ENCODE assay signal across 8 cellular contexts in the genomic region with DNA sequence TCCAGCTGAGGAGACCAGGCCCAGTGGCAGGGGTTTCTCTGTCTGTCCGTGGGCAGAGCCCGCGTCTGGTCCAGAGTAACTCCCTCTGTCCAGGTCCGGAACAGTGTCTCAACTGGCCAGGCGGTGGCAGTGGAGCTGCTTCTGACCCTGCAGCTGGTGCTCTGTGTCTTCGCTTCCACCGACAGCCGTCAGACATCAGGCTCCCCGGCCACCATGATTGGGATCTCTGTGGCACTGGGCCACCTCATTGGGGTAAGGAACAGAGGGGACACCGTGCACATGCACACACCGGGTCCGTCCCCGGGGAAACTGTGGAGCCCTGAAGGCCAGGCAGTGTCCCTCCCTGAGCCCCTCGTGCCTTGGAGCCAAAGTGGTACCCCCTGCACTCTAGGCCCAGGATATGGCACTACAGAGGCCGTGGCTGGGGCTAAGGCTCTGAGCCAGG. TPM values are rescaled to one million over a fixed set of nuclear protein-coding genes. Genes with fewer than 3 reads are reported as not detected.
A peak's percentile ranks its signal among the peaks of the same experiment; 100 is the strongest.
DNase-seq lines count a peak whose midpoint lies in the region; ATAC-seq and TF ChIP-seq lines count a peak whose summit lies in the region.

No MANE protein-coding gene starts in this region.

- no peak for TF ChIP-seq POLR2A in ovary (IDR thresholded peaks at IDR 0.05)

- H3K36me3 ChIP-seq in ovary = no peaks in the 10 kb centered on the region
- H3K36me3 ChIP-seq in CD8-positive, alpha-beta T cell (ENCODE audit: insufficient read depth, low read length) = no peaks in the 10 kb centered on the region

- H3K4me1 Mint-ChIP-seq in CD8-positive, alpha-beta T cell (ENCODE audit: low read depth) = no peaks in the 10 kb centered on the region

- H3K4me1 ChIP-seq in foreskin keratinocyte = peaks cover 11% of the 10 kb centered on the region
- H3K4me1 ChIP-seq in ovary (ENCODE audit: insufficient read depth) = peaks cover 8% of the 10 kb centered on the region
- no peaks in the 10 kb centered on the region for H3K4me1 ChIP-seq in CD8-positive, alpha-beta T cell (ENCODE audit: insufficient read depth, low read length)

- no peak overlapping the region for H3K27ac Mint-ChIP-seq in CD8-positive, alpha-beta T cell

- ATAC-seq in foreskin keratinocyte = no peak
- ATAC-seq in HG03196 (IDR thresholded peaks at IDR 0.05; ENCODE audit: unreplicated experiment) = no peak
- ATAC-seq in HG02642 (IDR thresholded peaks at IDR 0.05; ENCODE audit: poor library complexity, unreplicated experiment) = no peak
- no peak for ATAC-seq in CD8-positive, alpha-beta T cell

- no peak overlapping the region for H3K4me3 Mint-ChIP-seq in CD8-positive, alpha-beta T cell

- H3K27me3 ChIP-seq in foreskin keratinocyte (no peaks in the 10 kb centered on the region), ovary (no peaks in the 10 kb centered on the region)
- no peaks in the 10 kb centered on the region for H3K27me3 ChIP-seq in CD8-positive, alpha-beta T cell (ENCODE audit: insufficient read depth, low read length)

- TF ChIP-seq EP300 in ovary (IDR thresholded peaks at IDR 0.05) = no peak

- intact Hi-C loops in ovary (cut with DNase I) = loop anchor here in 2 of 4 donors (5.0 kb wide), 2 partner anchors 78 to 93 kb away; no protein-coding TSS in a partner anchor
- intact Hi-C loops in CD8-positive, alpha-beta T cell (cut with DNase I, micrococcal nuclease) = no loop called here

- 27 to 31% (median 30%) methylated on average over 15 of the region's 15 CpGs for WGBS in ovary, 3 donors

- H3K9me3 ChIP-seq in ovary = no peaks in the 10 kb centered on the region
- H3K9me3 ChIP-seq in CD8-positive, alpha-beta T cell (ENCODE audit: low read length) = no peaks in the 10 kb centered on the region

- H3K27ac ChIP-seq in foreskin keratinocyte = no peak overlapping the region
- no peak overlapping the region for H3K27ac ChIP-seq in ovary
- no peak overlapping the region for H3K27ac ChIP-seq in CD8-positive, alpha-beta T cell (ENCODE audit: low read depth, low read length)

- POLR2A ChIA-PET in CD8-positive, alpha-beta T cell (lab: Charles Lee) = no interaction called here

- H3K27me3 Mint-ChIP-seq in CD8-positive, alpha-beta T cell (ENCODE audit: low read depth) = peaks cover 2% of the 10 kb centered on the region

- in situ Hi-C loops in GM13977 (cut with MboI; ENCODE audit: low pct_unique_long_range_greater_than_20kb, low sequenced_read_pairs, unreplicated experiment) = no loop called here

- DNase-seq in EH (ENCODE audit: low read depth) = peak; percentile 71
- peak; percentile 17 for DNase-seq in SW480 (ENCODE audit: low spot score)
- DNase-seq in foreskin keratinocyte = no peak
- DNase-seq in ovary = peak; percentile 40 to 68 (median 58)
- no peak for DNase-seq in GM13977 (ENCODE audit: low spot score)
- no peak for DNase-seq in CD8-positive, alpha-beta T cell

- CTCF ChIA-PET in CD8-positive, alpha-beta T cell (lab: Charles Lee) = no interaction called here

- no peak overlapping the region for H3K4me3 ChIP-seq in ovary
- no peak overlapping the region for H3K4me3 ChIP-seq in CD8-positive, alpha-beta T cell (ENCODE audit: low read depth, low read length)

- H3K9me3 Mint-ChIP-seq in CD8-positive, alpha-beta T cell = no peaks in the 10 kb centered on the region

- TF ChIP-seq CTCF in foreskin keratinocyte (conservative IDR thresholded peaks at IDR 0.05) (peak; percentile 16), ovary (IDR thresholded peaks at IDR 0.05) (peak in 1 of 3 donors; percentile 29), GM13977 (IDR thresholded peaks at IDR 0.05; ENCODE audit: extremely low read depth, insufficient read depth, missing control alignments) (no peak)
- no peak for TF ChIP-seq CTCF in CD8-positive, alpha-beta T cell (IDR thresholded peaks at IDR 0.05)

- no peaks in the 10 kb centered on the region for H3K36me3 Mint-ChIP-seq in CD8-positive, alpha-beta T cell

RNA-seq across cellular contexts. Expression of gene AQP6, which starts 1.5 kb away (rescaled TPM):
- total RNA-seq in foreskin keratinocyte = 0.03 and 0.11 TPM in 2 replicates
- polyA plus RNA-seq in foreskin keratinocyte = 0.11 and 0.16 TPM in 2 replicates
- under 1 TPM in 2 of 7 donors, not detected in 5; under 0.01 to 0.08 TPM for total RNA-seq in ovary
- polyA plus RNA-seq in ovary = under 1 TPM in 1 of 2 donors, not detected in 1; 0.04 TPM
- total RNA-seq in CD8-positive, alpha-beta T cell = not detected

RNA-seq across cellular contexts. Expression of gene AQP5, which starts 12.6 kb away (rescaled TPM):
- total RNA-seq in foreskin keratinocyte (not detected in 2 replicates), ovary (under 1 TPM in 4 of 7 donors, not detected in 3; 0.47 to 0.92 (median 0.53) TPM)
- polyA plus RNA-seq in foreskin keratinocyte (not detected in 2 replicates), ovary (under 1 TPM in 1 of 2 donors, not detected in 1; 0.12 TPM)
- not detected for total RNA-seq in CD8-positive, alpha-beta T cell

RNA-seq across cellular contexts. Expression of gene AQP2, which starts 23.7 kb away (rescaled TPM):
- total RNA-seq in foreskin keratinocyte (not detected in 2 replicates), ovary (1 to 10 TPM in 1 of 7 donors, under 1 TPM in 1, not detected in 5; 0.11 to 2.1 TPM)
- polyA plus RNA-seq in foreskin keratinocyte (not detected in 2 replicates), ovary (1 to 10 TPM in 1 of 2 donors, not detected in 1; 3.7 TPM)
- not detected for total RNA-seq in CD8-positive, alpha-beta T cell

RNA-seq across cellular contexts. Expression of gene RACGAP1, which starts 51.0 kb away (rescaled TPM):
- total RNA-seq in foreskin keratinocyte (80.6 and 101 TPM in 2 replicates), ovary (1 to 10 TPM; 2.1 to 4.8 (median 3.8) TPM)
- polyA plus RNA-seq in foreskin keratinocyte (34.3 and 48.4 TPM in 2 replicates), ovary (10 to 100 TPM in 1 of 2 donors, 1 to 10 TPM in 1; 2.6 to 10.8 TPM)
- 1 to 10 TPM; 2.2 to 2.8 TPM for total RNA-seq in CD8-positive, alpha-beta T cell

Comparison
In these comparisons a context has a peak if more than half of its experiments do, and no peak if none do; other contexts are left out.
1. DNase-seq: peak in EH (single experiment), SW480 (single experiment) and ovary (5 of 5); none in foreskin keratinocyte (0 of 2), GM13977 (single experiment) and CD8-positive, alpha-beta T cell (0 of 7).